8 cellular contexts compared by ENCODE assay signal in the genomic region with DNA sequence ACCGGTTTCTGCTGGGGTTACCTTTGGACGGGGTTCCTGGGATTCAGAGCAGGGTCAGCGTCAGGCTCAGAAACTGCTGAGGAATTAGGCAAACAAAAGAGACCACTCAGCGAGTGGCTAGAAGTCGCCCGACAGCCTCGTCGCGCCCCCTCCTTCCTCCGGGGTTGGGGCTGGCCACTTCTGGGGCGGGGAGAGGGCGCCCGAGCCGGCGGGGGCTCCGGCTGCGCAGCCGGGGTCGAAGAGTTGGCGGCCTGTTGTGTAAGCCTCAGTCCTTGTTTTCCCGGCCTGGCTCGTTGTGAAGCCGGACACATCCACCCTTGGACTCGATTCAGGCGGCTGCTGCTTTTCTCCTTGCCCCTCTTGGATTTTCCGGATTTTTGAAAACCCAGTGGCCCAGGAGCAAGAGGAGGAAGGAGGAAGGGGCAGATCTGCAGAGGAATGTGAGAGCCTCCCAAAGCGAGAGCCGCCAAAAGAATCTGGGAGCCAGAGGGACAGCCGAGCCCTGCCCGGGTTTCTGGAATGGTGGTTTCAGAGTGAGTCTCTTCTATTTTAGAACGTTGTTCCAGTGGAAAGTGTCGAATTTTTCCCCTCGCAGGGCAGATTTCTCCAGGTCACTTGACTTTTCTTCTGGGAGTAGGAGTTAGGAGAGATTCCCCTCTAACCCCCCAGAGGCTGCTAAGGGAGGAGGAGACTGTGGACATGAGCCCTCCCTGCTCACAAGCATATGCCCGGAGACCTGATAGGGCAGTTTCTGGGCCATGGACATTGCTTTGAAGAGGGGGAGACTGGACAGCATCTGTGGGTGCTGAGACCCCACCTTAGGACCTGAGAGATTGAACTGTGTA. TPM values are rescaled to one million over a fixed set of nuclear protein-coding genes. Genes with fewer than 3 reads are reported as not detected.
A peak's percentile ranks its signal among the peaks of the same experiment; 100 is the strongest.
DNase-seq lines count a peak whose midpoint lies in the region; ATAC-seq and TF ChIP-seq lines count a peak whose summit lies in the region.

No MANE protein-coding gene starts in this region.

- peak overlapping the region; percentile 76 to 93 for H3K4ac ChIP-seq in mesenchymal stem cell (ENCODE audit: low read depth in 1 of 2, low read length in 2 of 2)

- no peaks in the 10 kb centered on the region for H3K9me2 ChIP-seq in OCI-LY7 (ENCODE audit: insufficient read depth, low read length)

- H2BK12ac ChIP-seq in mesenchymal stem cell (ENCODE audit: low read length in 2 of 2), result peak overlapping the region; percentile 19 to 61

- no peak for ATAC-seq in HG02981 (IDR thresholded peaks at IDR 0.05; ENCODE audit: unreplicated experiment)
- ATAC-seq in GM21447 (IDR thresholded peaks at IDR 0.05; ENCODE audit: unreplicated experiment), result no peak

- DNase-seq in Daoy (ENCODE audit: low read depth) (peak; percentile 45), OCI-LY7 (ENCODE audit: low spot score) (no peak), mesenchymal stem cell (peak; percentile 74), type B pancreatic cell (ENCODE audit: extremely low spot score, unreplicated experiment) (no peak), NAMALWA (ENCODE audit: low spot score) (no peak)

- no peaks in the 10 kb centered on the region for H3K9me3 Mint-ChIP-seq in type B pancreatic cell

- H3K27ac ChIP-seq in OCI-LY7 (ENCODE audit: low read depth, low read length, poor library complexity, severe bottlenecking) (no peak overlapping the region), ectodermal cell (ENCODE audit: insufficient read depth, low read depth, low read length, poor library complexity, severe bottlenecking) (peak overlapping the region; percentile 93), mesenchymal stem cell (ENCODE audit: low read length, poor library complexity, severe bottlenecking) (peak overlapping the region; percentile 95)

- H2BK15ac ChIP-seq in mesenchymal stem cell (ENCODE audit: low read depth, poor library complexity, severe bottlenecking), result peak overlapping the region; percentile 77

- TF ChIP-seq CTCF in OCI-LY7 (conservative IDR thresholded peaks at IDR 0.05; ENCODE audit: low read length), result no peak; the same call in 1 of the 2 replicates
- TF ChIP-seq CTCF in type B pancreatic cell (conservative IDR thresholded peaks at IDR 0.05), result no peak

- peak overlapping the region; percentile 67 for H3K4me3 ChIP-seq in OCI-LY7 (ENCODE audit: low read depth, low read length, poor library complexity, severe bottlenecking)
- peak overlapping the region; percentile 93 for H3K4me3 ChIP-seq in ectodermal cell (ENCODE audit: insufficient read depth, low read depth, low read length)
- peak overlapping the region; percentile 75 to 94 for H3K4me3 ChIP-seq in mesenchymal stem cell (ENCODE audit: insufficient read depth in 1 of 2, low read depth in 1 of 2, low read length in 2 of 2)

- no peaks in the 10 kb centered on the region for H4K20me1 ChIP-seq in OCI-LY7 (ENCODE audit: insufficient read depth, low read length)

- H3K18ac ChIP-seq in mesenchymal stem cell (ENCODE audit: low read depth in 1 of 2, low read length in 2 of 2), result peak overlapping the region; percentile 85 to 97

- H2BK5ac ChIP-seq in mesenchymal stem cell (ENCODE audit: low read depth, low read length, poor library complexity, severe bottlenecking), result peak overlapping the region; percentile 93

- no peaks in the 10 kb centered on the region for H3K36me3 ChIP-seq in OCI-LY7 (ENCODE audit: insufficient read depth, low read length)
- no peaks in the 10 kb centered on the region for H3K36me3 ChIP-seq in ectodermal cell (ENCODE audit: control insufficient read depth, insufficient read depth, low read length)
- peaks cover 35 to 38% of the 10 kb centered on the region in 2 experiments for H3K36me3 ChIP-seq in mesenchymal stem cell (ENCODE audit: control insufficient read depth in 1 of 2, insufficient read depth in 2 of 2, low read depth in 1 of 2, low read length in 2 of 2)

- H4K8ac ChIP-seq in mesenchymal stem cell (ENCODE audit: low read length), result peak overlapping the region; percentile 69

- 1 to 2% methylated on average over 34 of the region's 34 CpGs for WGBS in ectodermal cell, 2 experiments
- WGBS in mesenchymal stem cell, result under 1% methylated on average over 34 of the region's 34 CpGs

- H3K79me2 ChIP-seq in OCI-LY7 (ENCODE audit: insufficient read depth, low read depth, low read length), result no peaks in the 10 kb centered on the region

- H2AFZ ChIP-seq in OCI-LY7 (ENCODE audit: low read length) (peak overlapping the region; percentile 57; the same call in 1 of the 2 replicates), mesenchymal stem cell (ENCODE audit: low read depth, low read length) (peak overlapping the region; percentile 53)

- peak overlapping the region in 1 of 2 experiments; percentile 96 for H3K14ac ChIP-seq in mesenchymal stem cell (ENCODE audit: low read length in 2 of 2)

- POLR2A ChIA-PET in OCI-LY7 (lab: Charles Lee), result no interaction called here

- H2BK120ac ChIP-seq in mesenchymal stem cell (ENCODE audit: low read depth, low read length), result peak overlapping the region; percentile 79

- peaks cover 4% of the 10 kb centered on the region for H3K79me1 ChIP-seq in mesenchymal stem cell (replicated peaks; ENCODE audit: low read length, poor library complexity, severe bottlenecking)

- H3K9me3 ChIP-seq in OCI-LY7 (ENCODE audit: low read length), result no peaks in the 10 kb centered on the region
- no peaks in the 10 kb centered on the region for H3K9me3 ChIP-seq in ectodermal cell (ENCODE audit: control insufficient read depth, low read length)
- H3K9me3 ChIP-seq in mesenchymal stem cell (ENCODE audit: control insufficient read depth, low read length), result no peaks in the 10 kb centered on the region

- CTCF ChIA-PET in OCI-LY7 (lab: Charles Lee; ENCODE audit: unreplicated experiment), result no interaction called here

- peak overlapping the region; percentile 86 for H3K27ac Mint-ChIP-seq in type B pancreatic cell

- H3K4me1 ChIP-seq in OCI-LY7 (ENCODE audit: insufficient read depth, low read length, poor library complexity, severe bottlenecking) (peaks cover 8% of the 10 kb centered on the region), ectodermal cell (ENCODE audit: control insufficient read depth, insufficient read depth, low read length) (peaks cover 41% of the 10 kb centered on the region), mesenchymal stem cell (ENCODE audit: control insufficient read depth, insufficient read depth, low read depth, low read length) (peaks cover 44% of the 10 kb centered on the region)

- H3K4me1 Mint-ChIP-seq in type B pancreatic cell (ENCODE audit: unreplicated experiment), result peaks cover 53% of the 10 kb centered on the region

- peak overlapping the region; percentile 3 for H2AK5ac ChIP-seq in mesenchymal stem cell (ENCODE audit: low read length, severe bottlenecking)

- H3K4me2 ChIP-seq in OCI-LY7 (ENCODE audit: low read length), result peak overlapping the region; percentile 70
- H3K4me2 ChIP-seq in mesenchymal stem cell (ENCODE audit: low read length, poor library complexity, severe bottlenecking), result peak overlapping the region; percentile 78

- H3K27me3 Mint-ChIP-seq in type B pancreatic cell, result no peaks in the 10 kb centered on the region

- peak overlapping the region in 1 of 2 experiments; percentile 6 for H3K23ac ChIP-seq in mesenchymal stem cell (ENCODE audit: low read length in 2 of 2)

- intact Hi-C loops in OCI-LY7 (cut with micrococcal nuclease; ENCODE audit: unreplicated experiment), result no loop called here

- H3K4me3 Mint-ChIP-seq in type B pancreatic cell, result peak overlapping the region; percentile 95

- H3K27me3 ChIP-seq in ectodermal cell (ENCODE audit: control insufficient read depth, insufficient read depth, low read length, poor library complexity, severe bottlenecking), result peaks cover 20% of the 10 kb centered on the region
- H3K27me3 ChIP-seq in mesenchymal stem cell (ENCODE audit: control insufficient read depth in 1 of 2, insufficient read depth in 1 of 2, low read length in 2 of 2), result no peaks in the 10 kb centered on the region

- H3K9ac ChIP-seq in mesenchymal stem cell (ENCODE audit: low read length), result peak overlapping the region; percentile 98

- H4K91ac ChIP-seq in mesenchymal stem cell (ENCODE audit: low read length), result peak overlapping the region; percentile 67

- no TSS peak for BruUV-seq in OCI-LY7 (replicated peaks; lab: Mats Ljungman, UMichigan)

- H3K36me3 Mint-ChIP-seq in type B pancreatic cell, result peaks cover 21% of the 10 kb centered on the region

RNA-seq across cellular contexts. Expression of gene SNX33, which starts 0.7 kb away (rescaled TPM):
- total RNA-seq in Daoy (2014; rRNA removed; shearing (Covaris generic)), result 7.1 and 7.8 TPM in 2 replicates
- 0.05 and 0.09 TPM in 2 replicates for total RNA-seq in OCI-LY7 (2014; rRNA removed; shearing (Covaris generic))
- total RNA-seq in OCI-LY7 (2022) (0.31 and 0.38 TPM in 2 replicates), type B pancreatic cell (ENCODE audit: low replicate concordance) (24.9 and 34.3 TPM in 2 replicates)
- 22.6 TPM for polyA plus RNA-seq in ectodermal cell (2013, experiment 1 of 4)
- 23.7 TPM for polyA plus RNA-seq in ectodermal cell (2013, experiment 2 of 4)
- 18.6 TPM for polyA plus RNA-seq in ectodermal cell (2013, experiment 3 of 4)
- polyA plus RNA-seq in ectodermal cell (2013, experiment 4 of 4), result 19.3 TPM
- 23.0 TPM for polyA plus RNA-seq in mesenchymal stem cell (2013, experiment 1 of 2)
- polyA plus RNA-seq in mesenchymal stem cell (2013, experiment 2 of 2), result 22.6 TPM

RNA-seq across cellular contexts. Expression of gene IMP3, which starts 8.4 kb away (rescaled TPM):
- 115 and 126 TPM in 2 replicates for total RNA-seq in Daoy (2014; rRNA removed; shearing (Covaris generic))
- total RNA-seq in OCI-LY7 (2014; rRNA removed; shearing (Covaris generic)), result 135 and 174 TPM in 2 replicates
- total RNA-seq in OCI-LY7 (2022), result 91.2 and 101 TPM in 2 replicates
- 54.1 TPM for polyA plus RNA-seq in ectodermal cell (2013, experiment 1 of 4)
- polyA plus RNA-seq in ectodermal cell (2013, experiment 2 of 4), result 57.9 TPM
- polyA plus RNA-seq in ectodermal cell (2013, experiment 3 of 4), result 41.5 TPM
- polyA plus RNA-seq in ectodermal cell (2013, experiment 4 of 4), result 41.5 TPM
- polyA plus RNA-seq in mesenchymal stem cell (2013, experiment 1 of 2), result 49.0 TPM
- 48.8 TPM for polyA plus RNA-seq in mesenchymal stem cell (2013, experiment 2 of 2)
- 68.4 and 75.2 TPM in 2 replicates for total RNA-seq in type B pancreatic cell (ENCODE audit: low replicate concordance)

RNA-seq across cellular contexts. Expression of gene SNUPN, which starts 22.9 kb away (rescaled TPM):
- total RNA-seq in Daoy (2014; rRNA removed; shearing (Covaris generic)), result 36.0 and 41.4 TPM in 2 replicates
- 32.4 and 44.4 TPM in 2 replicates for total RNA-seq in OCI-LY7 (2014; rRNA removed; shearing (Covaris generic))
- total RNA-seq in OCI-LY7 (2022) (69.4 and 71.1 TPM in 2 replicates), type B pancreatic cell (ENCODE audit: low replicate concordance) (17.0 and 23.2 TPM in 2 replicates)
- 22.0 TPM for polyA plus RNA-seq in ectodermal cell (2013, experiment 1 of 4)
- polyA plus RNA-seq in ectodermal cell (2013, experiment 2 of 4), result 20.8 TPM
- polyA plus RNA-seq in ectodermal cell (2013, experiment 3 of 4), result 18.3 TPM
- polyA plus RNA-seq in ectodermal cell (2013, experiment 4 of 4), result 19.8 TPM
- polyA plus RNA-seq in mesenchymal stem cell (2013, experiment 1 of 2), result 21.7 TPM
- polyA plus RNA-seq in mesenchymal stem cell (2013, experiment 2 of 2), result 20.5 TPM

Comparison
In these comparisons a context has a peak if more than half of its experiments do, and no peak if none do; other contexts are left out.
1. DNase-seq: peak in Daoy (single experiment) and mesenchymal stem cell (single experiment); none in OCI-LY7 (single experiment), type B pancreatic cell (single experiment) and NAMALWA (single experiment).
2. Peak in every context shown above with its lines, with median percentiles within 50 percentile points of each other: H3K4me3 ChIP-seq.